1 cellular context compared by ENCODE assay signal in genomic region chr10:77879065-77879464, GRCh38.
TF ChIP-seq lines count a peak whose summit lies in the region.

No MANE protein-coding gene starts in this region.

TF ChIP-seq in IMR-90, 13 proteins besides CTCF, POLR2A, EP300 and RAD21:
- no peak for TF ChIP-seq RCOR1 (IDR thresholded peaks at IDR 0.05; ENCODE audit: insufficient replicate concordance, low read length)
- no peak for TF ChIP-seq MAFK (IDR thresholded peaks at IDR 0.05; ENCODE audit: low read depth, low read length)
